21 cellular contexts compared by ENCODE assay signal in genomic region chr2:128603411-128603924, GRCh38.
DNase-seq lines count a peak whose midpoint lies in the region; ATAC-seq and TF ChIP-seq lines count a peak whose summit lies in the region.
"Had no signal": no experiment of that assay in that cellular context is flagged by ENCODE, and none has a peak within 500 bp of the region (broad histone marks: within the 10 kb centered on the region; RNA-seq: fewer than 3 reads in every experiment).

No MANE protein-coding gene starts in this region.

- TF ChIP-seq CTCF in WERI-Rb-1 (IDR thresholded peaks at IDR 0.05; ENCODE audit: low read depth, low read length) (no peak), left ventricle myocardium inferior (IDR thresholded peaks at IDR 0.05; ENCODE audit: borderline replicate concordance) (no peak)
- TF ChIP-seq CTCF in activated CD8-positive, alpha-beta T cell treated with anti-CD3 and anti-CD28 coated beads for 36 hours (IDR thresholded peaks at IDR 0.05), result no peak

- no peak for ATAC-seq in activated CD8-positive, alpha-beta T cell treated with anti-CD3 and anti-CD28 coated beads for 36 hours
- ATAC-seq: body of pancreas, gastrocnemius medialis, GM12878, SK-N-SH treated with all-trans-retinoic acid at 6 μM for 48 hours had no signal

- peak; percentile 51 for DNase-seq in MV-4-11 (lab: John Stamatoyannopoulos, UW)
- DNase-seq in WERI-Rb-1, result peak; percentile 2
- peak; percentile 18 for DNase-seq in left ventricle myocardium inferior
- DNase-seq in posterior vena cava (ENCODE audit: low spot score), result peak; percentile 79
- DNase-seq in activated CD8-positive, alpha-beta T cell treated with anti-CD3 and anti-CD28 coated beads for 36 hours, result no peak
- DNase-seq in NCI-H1048 (lab: John Stamatoyannopoulos, UW), result no peak
- no peak for DNase-seq in activated T-helper 2 cell treated with anti-CD3 and anti-CD28 coated beads, Interferon-gamma antibody, Interleukin-2, Interleukin-4, amounts not matched to agents 10 μg/mL and 5 μg/mL and 100 μg/mL, durations not matched to agents 14 hours and 24 hours and 36 hours (ENCODE audit: low spot score)
- DNase-seq: AML-193; Calu3; gastrocnemius medialis; left cardiac atrium; NCI-H1105 treated with DMSO at 0.1 percent for 48 hours; NCI-H748 treated with DMSO at 0.1 percent for 48 hours; stimulated activated CD4-positive, alpha-beta T cell treated with anti-CD3 and anti-CD28 coated beads, Interleukin-4, amount 100 ng/mL, for 4 hours; T-helper 9 cell had no signal

- H3K27ac ChIP-seq in WERI-Rb-1 (no peak overlapping the region), left ventricle myocardium inferior (replicated peaks) (no peak overlapping the region)
- H3K27ac ChIP-seq: body of pancreas, epithelial cell of prostate, gastrocnemius medialis, skin epidermis had no signal

- H3K9me3 Mint-ChIP-seq in activated CD8-positive, alpha-beta T cell treated with anti-CD3 and anti-CD28 coated beads for 36 hours, result no peaks in the 10 kb centered on the region
- no peaks in the 10 kb centered on the region for H3K9me3 Mint-ChIP-seq in activated T-helper 2 cell treated with anti-CD3 and anti-CD28 coated beads, Interferon-gamma antibody, Interleukin-2, Interleukin-4, amounts not matched to agents 10 μg/mL and 5 μg/mL and 100 μg/mL, durations not matched to agents 14 hours and 24 hours and 36 hours
- H3K9me3 Mint-ChIP-seq: activated naive CD4-positive, alpha-beta T cell treated with anti-CD3 and anti-CD28 coated beads, Interleukin-2, amount 50 U/mL, for 24 hours had no signal

- no peaks in the 10 kb centered on the region for H3K4me1 Mint-ChIP-seq in activated CD8-positive, alpha-beta T cell treated with anti-CD3 and anti-CD28 coated beads for 36 hours (ENCODE audit: low read depth)
- H3K4me1 Mint-ChIP-seq in activated T-helper 2 cell treated with anti-CD3 and anti-CD28 coated beads, Interferon-gamma antibody, Interleukin-2, Interleukin-4, amounts not matched to agents 10 μg/mL and 5 μg/mL and 100 μg/mL, durations not matched to agents 14 hours and 24 hours and 36 hours (ENCODE audit: low read depth), result no peaks in the 10 kb centered on the region
- H3K4me1 Mint-ChIP-seq: activated naive CD4-positive, alpha-beta T cell treated with anti-CD3 and anti-CD28 coated beads, Interleukin-2, amount 50 U/mL, for 24 hours had no signal

- H3K36me3 ChIP-seq in WERI-Rb-1 (no peaks in the 10 kb centered on the region), left ventricle myocardium inferior (no peaks in the 10 kb centered on the region)
- H3K36me3 ChIP-seq: gastrocnemius medialis had no signal

- intact Hi-C loops in left ventricle myocardium inferior (cut with micrococcal nuclease), result no loop called here
- intact Hi-C loops in posterior vena cava (cut with DNase I), result no loop called here
- intact Hi-C loops in activated CD8-positive, alpha-beta T cell treated with anti-CD3 and anti-CD28 coated beads for 36 hours (cut with micrococcal nuclease), result no loop called here
- intact Hi-C loops in activated T-helper 2 cell treated with anti-CD3 and anti-CD28 coated beads, Interferon-gamma antibody, Interleukin-2, Interleukin-4, amounts not matched to agents 10 μg/mL and 5 μg/mL and 100 μg/mL, durations not matched to agents 14 hours and 24 hours and 36 hours (cut with micrococcal nuclease), result no loop called here

- H3K27me3 Mint-ChIP-seq in activated CD8-positive, alpha-beta T cell treated with anti-CD3 and anti-CD28 coated beads for 36 hours, result no peaks in the 10 kb centered on the region
- no peaks in the 10 kb centered on the region for H3K27me3 Mint-ChIP-seq in activated T-helper 2 cell treated with anti-CD3 and anti-CD28 coated beads, Interferon-gamma antibody, Interleukin-2, Interleukin-4, amounts not matched to agents 10 μg/mL and 5 μg/mL and 100 μg/mL, durations not matched to agents 14 hours and 24 hours and 36 hours (ENCODE audit: low read depth)
- H3K27me3 Mint-ChIP-seq: activated naive CD4-positive, alpha-beta T cell treated with anti-CD3 and anti-CD28 coated beads, Interleukin-2, amount 50 U/mL, for 24 hours had no signal

- H3K27ac Mint-ChIP-seq in activated CD8-positive, alpha-beta T cell treated with anti-CD3 and anti-CD28 coated beads for 36 hours, result no peak overlapping the region
- H3K27ac Mint-ChIP-seq in activated T-helper 2 cell treated with anti-CD3 and anti-CD28 coated beads, Interferon-gamma antibody, Interleukin-2, Interleukin-4, amounts not matched to agents 10 μg/mL and 5 μg/mL and 100 μg/mL, durations not matched to agents 14 hours and 24 hours and 36 hours, result no peak overlapping the region
- H3K27ac Mint-ChIP-seq: activated naive CD4-positive, alpha-beta T cell treated with anti-CD3 and anti-CD28 coated beads, Interleukin-2, amount 50 U/mL, for 24 hours had no signal

- H3K4me3 ChIP-seq in WERI-Rb-1 (ENCODE audit: low read depth, low read length) (no peak overlapping the region), left ventricle myocardium inferior (no peak overlapping the region)
- H3K4me3 ChIP-seq: body of pancreas, gastrocnemius medialis, GM12878, skin epidermis had no signal

- no peaks in the 10 kb centered on the region for H3K36me3 Mint-ChIP-seq in activated CD8-positive, alpha-beta T cell treated with anti-CD3 and anti-CD28 coated beads for 36 hours (ENCODE audit: low read depth)
- H3K36me3 Mint-ChIP-seq in activated T-helper 2 cell treated with anti-CD3 and anti-CD28 coated beads, Interferon-gamma antibody, Interleukin-2, Interleukin-4, amounts not matched to agents 10 μg/mL and 5 μg/mL and 100 μg/mL, durations not matched to agents 14 hours and 24 hours and 36 hours (ENCODE audit: low read depth), result no peaks in the 10 kb centered on the region
- H3K36me3 Mint-ChIP-seq: activated naive CD4-positive, alpha-beta T cell treated with anti-CD3 and anti-CD28 coated beads, Interleukin-2, amount 50 U/mL, for 24 hours had no signal

- H3K9me3 ChIP-seq in WERI-Rb-1 (ENCODE audit: severe bottlenecking) (no peaks in the 10 kb centered on the region), left ventricle myocardium inferior (replicated peaks) (no peaks in the 10 kb centered on the region)
- H3K9me3 ChIP-seq: body of pancreas, gastrocnemius medialis had no signal

- POLR2A ChIA-PET in activated CD8-positive, alpha-beta T cell treated with anti-CD3 and anti-CD28 coated beads for 36 hours (lab: Charles Lee), result interaction anchor here (1.0 kb wide), 1 partner anchor 9 kb away, joined by 3 read pairs; no protein-coding TSS in a partner anchor

- CTCF ChIA-PET in activated CD8-positive, alpha-beta T cell treated with anti-CD3 and anti-CD28 coated beads for 36 hours (lab: Charles Lee), result no interaction called here

- H3K27me3 ChIP-seq in WERI-Rb-1 (ENCODE audit: insufficient read depth, low read depth, severe bottlenecking), result no peaks in the 10 kb centered on the region
- no peaks in the 10 kb centered on the region for H3K27me3 ChIP-seq in left ventricle myocardium inferior (ENCODE audit: low read depth)
- H3K27me3 ChIP-seq: body of pancreas, gastrocnemius medialis had no signal

- H3K4me3 Mint-ChIP-seq in activated CD8-positive, alpha-beta T cell treated with anti-CD3 and anti-CD28 coated beads for 36 hours, result no peak overlapping the region
- H3K4me3 Mint-ChIP-seq in activated T-helper 2 cell treated with anti-CD3 and anti-CD28 coated beads, Interferon-gamma antibody, Interleukin-2, Interleukin-4, amounts not matched to agents 10 μg/mL and 5 μg/mL and 100 μg/mL, durations not matched to agents 14 hours and 24 hours and 36 hours (ENCODE audit: low read depth), result no peak overlapping the region
- H3K4me3 Mint-ChIP-seq: activated naive CD4-positive, alpha-beta T cell treated with anti-CD3 and anti-CD28 coated beads, Interleukin-2, amount 50 U/mL, for 24 hours had no signal

- peaks cover 5% of the 10 kb centered on the region for H3K4me1 ChIP-seq in left ventricle myocardium inferior
- H3K4me1 ChIP-seq: body of pancreas, gastrocnemius medialis had no signal

Comparison
In these comparisons a context has a peak if more than half of its experiments do, and no peak if none do; other contexts are left out.
1. DNase-seq: peak in MV-4-11 (single experiment), WERI-Rb-1 (single experiment), left ventricle myocardium inferior (single experiment) and posterior vena cava (single experiment); none in activated CD8-positive, alpha-beta T cell treated with anti-CD3 and anti-CD28 coated beads for 36 hours (single experiment), NCI-H1048 (single experiment) and activated T-helper 2 cell treated with anti-CD3 and anti-CD28 coated beads, Interferon-gamma antibody, Interleukin-2, Interleukin-4, amounts not matched to agents 10 μg/mL and 5 μg/mL and 100 μg/mL, durations not matched to agents 14 hours and 24 hours and 36 hours (single experiment).